ENCODE assay signal across 1 cellular context in the genomic region with DNA sequence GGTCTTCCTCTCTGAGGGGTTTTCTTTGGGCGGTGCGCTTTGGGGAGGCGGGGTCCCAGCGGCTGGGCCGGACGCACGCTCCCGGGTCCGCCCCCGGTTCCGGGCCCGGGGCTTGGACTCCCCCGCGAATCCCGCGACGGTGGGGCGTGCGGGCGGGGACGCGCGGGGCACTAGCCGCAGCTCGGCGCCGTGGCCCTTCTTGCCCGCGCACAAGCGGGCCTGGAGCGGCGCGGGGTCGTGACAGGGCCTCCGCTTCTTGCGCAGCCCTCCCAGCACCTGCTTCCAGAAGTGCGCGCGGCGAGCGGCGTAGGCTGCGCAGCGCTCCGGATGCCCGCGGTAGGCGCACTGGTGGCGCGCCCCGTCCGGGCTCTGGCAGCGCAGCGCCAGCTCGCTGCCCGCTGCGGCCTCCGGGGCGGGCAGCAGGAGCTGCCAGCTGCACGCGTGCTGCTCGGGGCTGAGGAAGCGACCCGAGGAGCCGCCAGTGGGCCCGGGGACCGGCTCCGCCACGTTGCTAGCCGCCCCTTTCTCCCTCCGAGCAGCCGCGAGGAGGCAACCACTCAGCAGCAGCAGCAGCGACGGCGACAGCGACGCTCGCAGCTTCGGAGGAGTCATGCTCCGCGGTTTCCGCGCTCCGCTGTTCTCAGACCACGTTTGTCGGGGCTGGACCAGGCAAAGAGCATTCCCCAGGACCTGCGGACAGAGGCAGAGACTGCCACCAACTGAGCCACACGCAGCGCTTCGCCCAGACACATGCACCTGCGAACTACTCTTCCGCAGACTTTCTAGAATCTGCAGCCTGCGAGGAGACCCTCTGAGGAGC.
A peak's percentile ranks its signal among the peaks of the same experiment; 100 is the strongest.
TF ChIP-seq lines count a peak whose summit lies in the region.

No MANE protein-coding gene starts in this region.

TF ChIP-seq in WTC11, 78 proteins besides CTCF, POLR2A, EP300 and RAD21 (continued from another document and continues in another):
- TF ChIP-seq ARID4B (CRISPR knock-in tag; IDR thresholded peaks at IDR 0.05; ENCODE audit: borderline replicate concordance): peak; percentile 79
- TF ChIP-seq TP53 (CRISPR knock-in tag; IDR thresholded peaks at IDR 0.05): peak; percentile 90
- TF ChIP-seq ZNF121 (CRISPR knock-in tag; IDR thresholded peaks at IDR 0.05): 0 out of 2 replicates have a peak, but pooled peaks have one; percentile 15
- TF ChIP-seq CREM (CRISPR knock-in tag; IDR thresholded peaks at IDR 0.05): peak; percentile 14
- no peak for TF ChIP-seq ZNF423 (CRISPR knock-in tag; IDR thresholded peaks at IDR 0.05)
- TF ChIP-seq ZNF219 (CRISPR knock-in tag; IDR thresholded peaks at IDR 0.05; ENCODE audit: borderline replicate concordance): no peak; the same call in 1 of the 2 replicates
- TF ChIP-seq MYBL2 (CRISPR knock-in tag; IDR thresholded peaks at IDR 0.05): no peak
- TF ChIP-seq, protein P1, sequence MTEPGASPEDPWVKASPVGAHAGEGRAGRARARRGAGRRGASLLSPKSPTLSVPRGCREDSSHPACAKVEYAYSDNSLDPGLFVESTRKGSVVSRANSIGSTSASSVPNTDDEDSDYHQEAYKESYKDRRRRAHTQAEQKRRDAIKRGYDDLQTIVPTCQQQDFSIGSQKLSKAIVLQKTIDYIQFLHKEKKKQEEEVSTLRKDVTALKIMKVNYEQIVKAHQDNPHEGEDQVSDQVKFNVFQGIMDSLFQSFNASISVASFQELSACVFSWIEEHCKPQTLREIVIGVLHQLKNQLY (CRISPR knock-in tag; IDR thresholded peaks at IDR 0.05): no peak; the same call in 1 of the 2 replicates
- 0 out of 2 replicates have a peak, but pooled peaks have one; percentile 79 for TF ChIP-seq FOXJ3 (CRISPR knock-in tag; IDR thresholded peaks at IDR 0.05; ENCODE audit: borderline replicate concordance)
- TF ChIP-seq FOXP4 (CRISPR knock-in tag; IDR thresholded peaks at IDR 0.05): peak; percentile 78
- TF ChIP-seq NR3C1 (CRISPR knock-in tag; conservative IDR thresholded peaks at IDR 0.05; ENCODE audit: low read depth): 0 out of 2 replicates have a peak, but pooled peaks have one; percentile 28
- no peak for TF ChIP-seq ZNF532 (CRISPR knock-in tag; IDR thresholded peaks at IDR 0.05; ENCODE audit: borderline replicate concordance)
- no peak for TF ChIP-seq EMX1 (CRISPR knock-in tag; IDR thresholded peaks at IDR 0.05)
- peak; percentile 69; the same call in 1 of the 2 replicates for TF ChIP-seq CBFB (CRISPR knock-in tag; IDR thresholded peaks at IDR 0.05; ENCODE audit: low read depth)
- TF ChIP-seq, protein P2, sequence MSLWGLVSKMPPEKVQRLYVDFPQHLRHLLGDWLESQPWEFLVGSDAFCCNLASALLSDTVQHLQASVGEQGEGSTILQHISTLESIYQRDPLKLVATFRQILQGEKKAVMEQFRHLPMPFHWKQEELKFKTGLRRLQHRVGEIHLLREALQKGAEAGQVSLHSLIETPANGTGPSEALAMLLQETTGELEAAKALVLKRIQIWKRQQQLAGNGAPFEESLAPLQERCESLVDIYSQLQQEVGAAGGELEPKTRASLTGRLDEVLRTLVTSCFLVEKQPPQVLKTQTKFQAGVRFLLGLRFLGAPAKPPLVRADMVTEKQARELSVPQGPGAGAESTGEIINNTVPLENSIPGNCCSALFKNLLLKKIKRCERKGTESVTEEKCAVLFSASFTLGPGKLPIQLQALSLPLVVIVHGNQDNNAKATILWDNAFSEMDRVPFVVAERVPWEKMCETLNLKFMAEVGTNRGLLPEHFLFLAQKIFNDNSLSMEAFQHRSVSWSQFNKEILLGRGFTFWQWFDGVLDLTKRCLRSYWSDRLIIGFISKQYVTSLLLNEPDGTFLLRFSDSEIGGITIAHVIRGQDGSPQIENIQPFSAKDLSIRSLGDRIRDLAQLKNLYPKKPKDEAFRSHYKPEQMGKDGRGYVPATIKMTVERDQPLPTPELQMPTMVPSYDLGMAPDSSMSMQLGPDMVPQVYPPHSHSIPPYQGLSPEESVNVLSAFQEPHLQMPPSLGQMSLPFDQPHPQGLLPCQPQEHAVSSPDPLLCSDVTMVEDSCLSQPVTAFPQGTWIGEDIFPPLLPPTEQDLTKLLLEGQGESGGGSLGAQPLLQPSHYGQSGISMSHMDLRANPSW (CRISPR knock-in tag; conservative IDR thresholded peaks at IDR 0.05; ENCODE audit: low read depth): no peak
- TF ChIP-seq ERG (CRISPR knock-in tag; IDR thresholded peaks at IDR 0.05): no peak
- TF ChIP-seq ESRRA (CRISPR knock-in tag; IDR thresholded peaks at IDR 0.05; ENCODE audit: borderline replicate concordance): no peak
- no peak for TF ChIP-seq SMAD4 (CRISPR knock-in tag; IDR thresholded peaks at IDR 0.05)
- TF ChIP-seq TEAD1 (CRISPR knock-in tag; IDR thresholded peaks at IDR 0.05): peak; percentile 77; the same call in 1 of the 2 replicates
- peak; percentile 84; the same call in 1 of the 2 replicates for TF ChIP-seq FOXP1 (CRISPR knock-in tag; IDR thresholded peaks at IDR 0.05; ENCODE audit: borderline replicate concordance)
- TF ChIP-seq, protein P3, sequence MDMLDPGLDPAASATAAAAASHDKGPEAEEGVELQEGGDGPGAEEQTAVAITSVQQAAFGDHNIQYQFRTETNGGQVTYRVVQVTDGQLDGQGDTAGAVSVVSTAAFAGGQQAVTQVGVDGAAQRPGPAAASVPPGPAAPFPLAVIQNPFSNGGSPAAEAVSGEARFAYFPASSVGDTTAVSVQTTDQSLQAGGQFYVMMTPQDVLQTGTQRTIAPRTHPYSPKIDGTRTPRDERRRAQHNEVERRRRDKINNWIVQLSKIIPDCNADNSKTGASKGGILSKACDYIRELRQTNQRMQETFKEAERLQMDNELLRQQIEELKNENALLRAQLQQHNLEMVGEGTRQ (CRISPR knock-in tag; IDR thresholded peaks at IDR 0.05): no peak
- peak; percentile 33 for TF ChIP-seq SP1 (CRISPR knock-in tag; conservative IDR thresholded peaks at IDR 0.05)
- TF ChIP-seq, protein P4, sequence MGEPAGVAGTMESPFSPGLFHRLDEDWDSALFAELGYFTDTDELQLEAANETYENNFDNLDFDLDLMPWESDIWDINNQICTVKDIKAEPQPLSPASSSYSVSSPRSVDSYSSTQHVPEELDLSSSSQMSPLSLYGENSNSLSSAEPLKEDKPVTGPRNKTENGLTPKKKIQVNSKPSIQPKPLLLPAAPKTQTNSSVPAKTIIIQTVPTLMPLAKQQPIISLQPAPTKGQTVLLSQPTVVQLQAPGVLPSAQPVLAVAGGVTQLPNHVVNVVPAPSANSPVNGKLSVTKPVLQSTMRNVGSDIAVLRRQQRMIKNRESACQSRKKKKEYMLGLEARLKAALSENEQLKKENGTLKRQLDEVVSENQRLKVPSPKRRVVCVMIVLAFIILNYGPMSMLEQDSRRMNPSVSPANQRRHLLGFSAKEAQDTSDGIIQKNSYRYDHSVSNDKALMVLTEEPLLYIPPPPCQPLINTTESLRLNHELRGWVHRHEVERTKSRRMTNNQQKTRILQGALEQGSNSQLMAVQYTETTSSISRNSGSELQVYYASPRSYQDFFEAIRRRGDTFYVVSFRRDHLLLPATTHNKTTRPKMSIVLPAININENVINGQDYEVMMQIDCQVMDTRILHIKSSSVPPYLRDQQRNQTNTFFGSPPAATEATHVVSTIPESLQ (CRISPR knock-in tag; IDR thresholded peaks at IDR 0.05): no peak
- no peak for TF ChIP-seq ZSCAN18 (CRISPR knock-in tag; IDR thresholded peaks at IDR 0.05)
- TF ChIP-seq, protein P5, sequence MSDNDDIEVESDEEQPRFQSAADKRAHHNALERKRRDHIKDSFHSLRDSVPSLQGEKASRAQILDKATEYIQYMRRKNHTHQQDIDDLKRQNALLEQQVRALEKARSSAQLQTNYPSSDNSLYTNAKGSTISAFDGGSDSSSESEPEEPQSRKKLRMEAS (CRISPR knock-in tag; IDR thresholded peaks at IDR 0.05): peak; percentile 85
